Comparison of ENCODE assay signal across 36 cellular contexts in genomic region chr5:36297653-36298052, GRCh38. TPM values are rescaled to one million over a fixed set of nuclear protein-coding genes. Genes with fewer than 3 reads are reported as not detected.
"Had no signal": no experiment of that assay in that cellular context is flagged by ENCODE, and none has a peak within 500 bp of the region (broad histone marks: within the 10 kb centered on the region; RNA-seq: fewer than 3 reads in every experiment).

No MANE protein-coding gene starts in this region.

- DNase-seq: activated B cell treated with CpG ODN at 0.5 μM for 24 hours; activated CD4-positive, alpha-beta memory T cell treated with anti-CD3 and anti-CD28 coated beads for 36 hours; activated CD4-positive, alpha-beta T cell treated with anti-CD3 and anti-CD28 coated beads for 4 hours; activated CD4-positive, alpha-beta T cell treated with anti-CD3 and anti-CD28 coated beads, Interleukin-2, amount 10 ng/mL, durations not matched to agents 24 days and 14 days; activated CD4-positive, alpha-beta T cell treated with anti-CD3 and anti-CD28 coated beads, Interleukin-2, amount 50 U/mL, for 1 hour; activated CD4-positive, alpha-beta T cell treated with anti-CD3 and anti-CD28 coated beads, Interleukin-2, amount 50 U/mL, for 4 hours; activated CD4-positive, CD25-positive, alpha-beta regulatory T cell treated with anti-CD3 and anti-CD28 coated beads, Interleukin-2, amount 50 U/mL, for 72 hours; activated CD8-positive, alpha-beta memory T cell treated with anti-CD3 and anti-CD28 coated beads, Interleukin-2, amount 50 U/mL, for 4 hours; activated CD8-positive, alpha-beta T cell treated with anti-CD3 and anti-CD28 coated beads for 36 hours; activated effector memory CD4-positive, alpha-beta T cell treated with anti-CD3 and anti-CD28 coated beads, Interleukin-2, amount 50 U/mL, for 16 hours; activated gamma-delta T cell treated with Interleukin-2 at 50 U/mL for 16 hours; activated naive CD4-positive, alpha-beta T cell; activated naive CD4-positive, alpha-beta T cell treated with anti-CD3 and anti-CD28 coated beads for 36 hours; activated naive CD4-positive, alpha-beta T cell treated with anti-CD3 and anti-CD28 coated beads, Interleukin-2, amount 50 U/mL, for 16 hours; activated naive CD8-positive, alpha-beta T cell treated with anti-CD3 and anti-CD28 coated beads for 36 hours; activated T-cell treated with anti-CD3 and anti-CD28 coated beads for 4 hours; activated T-cell treated with anti-CD3 and anti-CD28 coated beads, Interleukin-2, amount 50 U/mL, for 1 hour; activated T-cell treated with anti-CD3 and anti-CD28 coated beads, Interleukin-2, amount 50 U/mL, for 4 hours; activated T-cell treated with anti-CD3 and anti-CD28 coated beads, Interleukin-2, amount 50 U/mL, for 72 hours; adrenal gland; amniotic stem cell; aorta; body of pancreas; brain microvascular endothelial cell; central memory CD4-positive, alpha-beta T cell; T-helper 2 cell; T-helper 9 cell had no signal

- H3K9me3 ChIP-seq: adrenal gland, body of pancreas, breast epithelium had no signal

- H3K27ac Mint-ChIP-seq: activated B cell treated with CpG ODN at 0.5 μM for 24 hours; activated CD4-positive, alpha-beta memory T cell treated with anti-CD3 and anti-CD28 coated beads for 36 hours; activated CD4-positive, alpha-beta T cell treated with anti-CD3 and anti-CD28 coated beads, Interleukin-2, amount 10 ng/mL, durations not matched to agents 24 days and 14 days; activated CD8-positive, alpha-beta T cell treated with anti-CD3 and anti-CD28 coated beads for 36 hours; activated naive CD4-positive, alpha-beta T cell treated with anti-CD3 and anti-CD28 coated beads for 36 hours; activated naive CD4-positive, alpha-beta T cell treated with anti-CD3 and anti-CD28 coated beads, Interleukin-2, amount 50 U/mL, for 72 hours; activated naive CD8-positive, alpha-beta T cell treated with anti-CD3 and anti-CD28 coated beads for 36 hours; activated T-cell treated with anti-CD3 and anti-CD28 coated beads, Interleukin-2, amount 50 U/mL, for 72 hours; activated T-helper 1 cell treated with anti-CD3 and anti-CD28 coated beads, Interleukin-12 subunit alpha, Interleukin-12 subunit beta, Interleukin-2, Interleukin-4 antibody, amounts not matched to agents 30 ng/mL and 10 ng/mL and 1 ng/mL, durations not matched to agents 14 hours and 24 hours and 36 hours; activated T-helper 17 cell treated with anti-CD3 and anti-CD28 coated beads, Interleukin-2, amount 50 U/mL, for 72 hours; T-helper 1 cell treated with Interleukin-12 subunit alpha and Interleukin-12 subunit beta and Interleukin-4 antibody, amounts not matched to agents 30 μg/mL and 1 μg/mL, for 36 hours; T-helper 2 cell treated with Interferon-gamma antibody and Interleukin-4, amounts not matched to agents 5 μg/mL and 100 μg/mL, for 36 hours had no signal

- H3K27ac ChIP-seq: adrenal gland, body of pancreas, brain microvascular endothelial cell, breast epithelium, VCaP had no signal

- FAIRE-seq: astrocyte, TTC549 had no signal

- H3K9me3 Mint-ChIP-seq: activated B cell treated with CpG ODN at 0.5 μM for 24 hours; activated CD4-positive, alpha-beta memory T cell treated with anti-CD3 and anti-CD28 coated beads for 36 hours; activated CD4-positive, alpha-beta T cell treated with anti-CD3 and anti-CD28 coated beads, Interleukin-2, amount 10 ng/mL, durations not matched to agents 24 days and 14 days; activated CD8-positive, alpha-beta T cell treated with anti-CD3 and anti-CD28 coated beads for 36 hours; activated naive CD4-positive, alpha-beta T cell treated with anti-CD3 and anti-CD28 coated beads for 36 hours; activated naive CD4-positive, alpha-beta T cell treated with anti-CD3 and anti-CD28 coated beads, Interleukin-2, amount 50 U/mL, for 72 hours; activated naive CD8-positive, alpha-beta T cell treated with anti-CD3 and anti-CD28 coated beads for 36 hours; activated T-cell treated with anti-CD3 and anti-CD28 coated beads, Interleukin-2, amount 50 U/mL, for 4 hours; activated T-cell treated with anti-CD3 and anti-CD28 coated beads, Interleukin-2, amount 50 U/mL, for 72 hours; activated T-helper 1 cell treated with anti-CD3 and anti-CD28 coated beads, Interleukin-12 subunit alpha, Interleukin-12 subunit beta, Interleukin-2, Interleukin-4 antibody, amounts not matched to agents 30 ng/mL and 10 ng/mL and 1 ng/mL, durations not matched to agents 14 hours and 24 hours and 36 hours; activated T-helper 17 cell treated with anti-CD3 and anti-CD28 coated beads, Interleukin-2, amount 50 U/mL, for 72 hours; T-helper 1 cell treated with Interleukin-12 subunit alpha and Interleukin-12 subunit beta and Interleukin-4 antibody, amounts not matched to agents 30 μg/mL and 1 μg/mL, for 36 hours; T-helper 2 cell treated with Interferon-gamma antibody and Interleukin-4, amounts not matched to agents 5 μg/mL and 100 μg/mL, for 36 hours had no signal

- H3K4me1 ChIP-seq: breast epithelium had no signal

- H3K4me3 ChIP-seq: adrenal gland, body of pancreas, breast epithelium had no signal

- H3K36me3 Mint-ChIP-seq: activated CD4-positive, alpha-beta memory T cell treated with anti-CD3 and anti-CD28 coated beads for 36 hours; activated naive CD4-positive, alpha-beta T cell treated with anti-CD3 and anti-CD28 coated beads, Interleukin-2, amount 50 U/mL, for 72 hours; activated naive CD8-positive, alpha-beta T cell treated with anti-CD3 and anti-CD28 coated beads for 36 hours had no signal

- ATAC-seq: activated CD8-positive, alpha-beta T cell treated with anti-CD3 and anti-CD28 coated beads for 36 hours; activated naive CD4-positive, alpha-beta T cell treated with anti-CD3 and anti-CD28 coated beads, Interleukin-2, amount 50 U/mL, for 72 hours; activated T-cell treated with anti-CD3 and anti-CD28 coated beads, Interleukin-2, amount 50 U/mL, for 4 hours; activated T-cell treated with anti-CD3 and anti-CD28 coated beads, Interleukin-2, amount 50 U/mL, for 72 hours; activated T-helper 17 cell treated with anti-CD3 and anti-CD28 coated beads, Interleukin-2, amount 50 U/mL, for 72 hours; body of pancreas had no signal

- H3K36me3 ChIP-seq: adrenal gland, brain microvascular endothelial cell, breast epithelium had no signal

- H3K27me3 ChIP-seq: adrenal gland, body of pancreas, brain microvascular endothelial cell, breast epithelium had no signal

- H3K4me1 Mint-ChIP-seq: activated CD4-positive, alpha-beta T cell treated with anti-CD3 and anti-CD28 coated beads, Interleukin-2, amount 10 ng/mL, durations not matched to agents 24 days and 14 days; activated T-helper 17 cell treated with anti-CD3 and anti-CD28 coated beads, Interleukin-2, amount 50 U/mL, for 72 hours had no signal

- H3K4me3 Mint-ChIP-seq: activated B cell treated with CpG ODN at 0.5 μM for 24 hours; activated CD4-positive, alpha-beta memory T cell treated with anti-CD3 and anti-CD28 coated beads for 36 hours; activated CD4-positive, alpha-beta T cell treated with anti-CD3 and anti-CD28 coated beads, Interleukin-2, amount 10 ng/mL, durations not matched to agents 24 days and 14 days; activated CD8-positive, alpha-beta T cell treated with anti-CD3 and anti-CD28 coated beads for 36 hours; activated naive CD4-positive, alpha-beta T cell treated with anti-CD3 and anti-CD28 coated beads for 36 hours; activated naive CD8-positive, alpha-beta T cell treated with anti-CD3 and anti-CD28 coated beads for 36 hours; activated T-cell treated with anti-CD3 and anti-CD28 coated beads, Interleukin-2, amount 50 U/mL, for 4 hours; activated T-cell treated with anti-CD3 and anti-CD28 coated beads, Interleukin-2, amount 50 U/mL, for 72 hours; activated T-helper 1 cell treated with anti-CD3 and anti-CD28 coated beads, Interleukin-12 subunit alpha, Interleukin-12 subunit beta, Interleukin-2, Interleukin-4 antibody, amounts not matched to agents 30 ng/mL and 10 ng/mL and 1 ng/mL, durations not matched to agents 14 hours and 24 hours and 36 hours; activated T-helper 17 cell treated with anti-CD3 and anti-CD28 coated beads, Interleukin-2, amount 50 U/mL, for 72 hours; T-helper 1 cell treated with Interleukin-12 subunit alpha and Interleukin-12 subunit beta and Interleukin-4 antibody, amounts not matched to agents 30 μg/mL and 1 μg/mL, for 36 hours; T-helper 2 cell treated with Interferon-gamma antibody and Interleukin-4, amounts not matched to agents 5 μg/mL and 100 μg/mL, for 36 hours had no signal

RNA-seq across cellular contexts. Expression of gene RANBP3L, which starts 4.0 kb away (rescaled TPM):
- total RNA-seq: activated CD4-positive, alpha-beta memory T cell treated with anti-CD3 and anti-CD28 coated beads for 36 hours; activated CD4-positive, alpha-beta T cell treated with anti-CD3 and anti-CD28 coated beads, Interleukin-2, amount 10 ng/mL, durations not matched to agents 24 days and 14 days; activated CD8-positive, alpha-beta T cell treated with anti-CD3 and anti-CD28 coated beads for 36 hours; activated naive CD4-positive, alpha-beta T cell treated with anti-CD3 and anti-CD28 coated beads, Interleukin-2, amount 50 U/mL, for 72 hours; activated T-helper 1 cell treated with anti-CD3 and anti-CD28 coated beads, Interleukin-12 subunit alpha, Interleukin-12 subunit beta, Interleukin-2, Interleukin-4 antibody, amounts not matched to agents 30 ng/mL and 10 ng/mL and 1 ng/mL, durations not matched to agents 14 hours and 24 hours and 36 hours; activated T-helper 17 cell treated with anti-CD3 and anti-CD28 coated beads, Interleukin-2, amount 50 U/mL, for 72 hours; astrocyte had no signal
